Comparison of ENCODE assay signal across 10 cellular contexts in the genomic region with DNA sequence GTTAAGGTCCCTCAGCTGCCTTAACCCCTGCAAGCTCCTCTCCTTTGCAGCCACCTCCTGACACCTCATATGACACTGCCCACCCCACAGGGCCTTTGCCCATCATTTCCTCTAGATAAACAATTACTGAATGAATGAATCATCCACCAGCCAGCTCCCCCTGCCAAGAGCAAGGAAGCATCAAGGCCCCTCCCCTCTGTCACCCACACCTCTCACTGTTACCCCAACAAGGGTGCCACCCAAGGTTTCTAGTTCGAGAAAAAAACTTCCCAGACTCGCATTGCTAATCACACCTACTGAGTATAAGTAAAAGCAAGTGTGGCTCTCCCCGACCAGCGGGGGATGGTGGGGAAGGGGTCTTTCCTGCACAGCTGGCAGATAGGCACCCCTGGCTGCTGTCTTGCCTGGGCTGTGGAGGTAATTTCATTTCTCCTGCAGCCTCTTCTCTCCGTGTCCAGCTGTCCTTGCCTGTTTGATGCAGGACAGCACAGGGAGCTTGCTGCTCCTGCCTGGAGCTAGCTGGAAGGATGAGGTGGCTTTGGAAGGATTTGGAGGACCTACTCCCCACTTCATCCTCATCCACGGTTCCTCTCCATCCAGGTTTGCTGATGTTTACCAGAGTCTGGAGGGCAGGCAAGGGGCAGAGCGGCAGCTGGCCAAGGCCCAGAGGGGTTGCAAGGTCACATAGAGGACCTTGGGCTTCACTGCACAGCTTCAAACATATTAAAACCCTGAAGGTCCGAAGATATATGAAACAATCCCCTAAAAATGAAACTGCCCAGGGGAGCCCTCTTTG.
A peak's percentile ranks its signal among the peaks of the same experiment; 100 is the strongest.
DNase-seq lines count a peak whose midpoint lies in the region; ATAC-seq lines count a peak whose summit lies in the region.
"Had no signal": no experiment of that assay in that cellular context is flagged by ENCODE, and none has a peak within 500 bp of the region (broad histone marks: within the 10 kb centered on the region; RNA-seq: fewer than 3 reads in every experiment).

No MANE protein-coding gene starts in this region.

- H3K4me3 ChIP-seq in effector memory CD4-positive, alpha-beta T cell (ENCODE audit: insufficient read depth, low read depth, low read length, poor library complexity, severe bottlenecking) = no peak overlapping the region

- H3K9me3 ChIP-seq in effector memory CD4-positive, alpha-beta T cell (ENCODE audit: control insufficient read depth, low read length) = no peaks in the 10 kb centered on the region
- H3K9me3 ChIP-seq: vagina had no signal

- no peaks in the 10 kb centered on the region for H3K36me3 ChIP-seq in effector memory CD4-positive, alpha-beta T cell (ENCODE audit: control insufficient read depth, insufficient read depth, low read length)
- H3K36me3 ChIP-seq: vagina had no signal

- H3K4me1 ChIP-seq in effector memory CD4-positive, alpha-beta T cell (ENCODE audit: control insufficient read depth, insufficient read depth, low read length, poor library complexity, severe bottlenecking) = peaks cover 5% of the 10 kb centered on the region

- no peaks in the 10 kb centered on the region for H3K27me3 ChIP-seq in effector memory CD4-positive, alpha-beta T cell (replicated peaks; ENCODE audit: control insufficient read depth, insufficient read depth, low read length, poor library complexity, severe bottlenecking)
- H3K27me3 ChIP-seq: vagina had no signal

- ATAC-seq in HG02588 (IDR thresholded peaks at IDR 0.05; ENCODE audit: unreplicated experiment) (no peak), GM18867 (IDR thresholded peaks at IDR 0.05; ENCODE audit: unreplicated experiment) (no peak), HG03175 (IDR thresholded peaks at IDR 0.05; ENCODE audit: unreplicated experiment) (no peak)

- DNase-seq in ELR (ENCODE audit: low read depth) (peak; percentile 55), hippocampal formation (lab: John Stamatoyannopoulos, UW) (no peak)
- peak; percentile 44 to 69 for DNase-seq in activated CD4-positive, alpha-beta T cell treated with anti-CD3 and anti-CD28 coated beads for 4 hours
- DNase-seq in effector memory CD4-positive, alpha-beta T cell = peak in 2 of 3 donors; percentile 29 to 32
- peak; percentile 43 for DNase-seq in stimulated activated CD4-positive, alpha-beta T cell treated with anti-CD3 and anti-CD28 coated beads, Interleukin-2, amount 100 ng/mL, for 4 hours (ENCODE audit: low read depth)
- DNase-seq: activated B cell treated with CpG ODN at 0.5 μM for 24 hours had no signal

- no peak overlapping the region for H3K27ac ChIP-seq in effector memory CD4-positive, alpha-beta T cell (ENCODE audit: insufficient read depth, low read length, poor library complexity, severe bottlenecking)

Comparison
In these comparisons a context has a peak if more than half of its experiments do, and no peak if none do; other contexts are left out.
1. DNase-seq: peak in ELR (single experiment), activated CD4-positive, alpha-beta T cell treated with anti-CD3 and anti-CD28 coated beads for 4 hours (2 of 2), effector memory CD4-positive, alpha-beta T cell (2 of 3) and stimulated activated CD4-positive, alpha-beta T cell treated with anti-CD3 and anti-CD28 coated beads, Interleukin-2, amount 100 ng/mL, for 4 hours (single experiment); none in hippocampal formation (0 of 2).